In the genomic region with DNA sequence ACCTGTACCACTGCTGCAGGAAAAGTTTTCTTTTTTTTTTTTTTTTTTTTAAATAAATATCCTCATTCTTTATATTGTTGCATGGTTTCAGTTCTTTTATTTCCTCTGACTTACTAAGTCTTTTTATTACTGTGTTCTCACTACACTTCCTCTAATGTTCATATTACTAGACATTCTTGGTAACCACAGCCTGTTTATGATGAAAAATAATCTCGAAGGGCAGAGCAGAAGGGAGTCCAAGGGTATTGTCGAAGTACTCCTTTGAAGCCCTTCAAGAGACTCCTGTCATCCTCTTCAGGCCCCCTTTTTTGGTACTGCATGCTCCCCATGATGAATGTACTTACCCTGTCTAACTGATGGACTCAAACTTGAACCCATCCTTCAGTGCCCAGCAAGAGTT, we compare ENCODE assay signal across 1 cellular context.
TF ChIP-seq lines count a peak whose summit lies in the region.

No MANE protein-coding gene starts in this region.

TF ChIP-seq in IMR-90, 13 proteins besides CTCF, POLR2A, EP300 and RAD21 (continued from another document):
- TF ChIP-seq, protein P1, sequence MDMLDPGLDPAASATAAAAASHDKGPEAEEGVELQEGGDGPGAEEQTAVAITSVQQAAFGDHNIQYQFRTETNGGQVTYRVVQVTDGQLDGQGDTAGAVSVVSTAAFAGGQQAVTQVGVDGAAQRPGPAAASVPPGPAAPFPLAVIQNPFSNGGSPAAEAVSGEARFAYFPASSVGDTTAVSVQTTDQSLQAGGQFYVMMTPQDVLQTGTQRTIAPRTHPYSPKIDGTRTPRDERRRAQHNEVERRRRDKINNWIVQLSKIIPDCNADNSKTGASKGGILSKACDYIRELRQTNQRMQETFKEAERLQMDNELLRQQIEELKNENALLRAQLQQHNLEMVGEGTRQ (IDR thresholded peaks at IDR 0.05; ENCODE audit: low read depth, low read length): no peak
- TF ChIP-seq BHLHE40 (IDR thresholded peaks at IDR 0.05; ENCODE audit: low read depth, low read length) (no peak), RCOR1 (IDR thresholded peaks at IDR 0.05; ENCODE audit: insufficient replicate concordance, low read length) (no peak), SMC3 (IDR thresholded peaks at IDR 0.05; ENCODE audit: low read depth, low read length) (no peak), MXI1 (IDR thresholded peaks at IDR 0.05; ENCODE audit: borderline replicate concordance, low read depth, low read length) (no peak), NFE2L2 (IDR thresholded peaks at IDR 0.05; ENCODE audit: low read depth, low read length) (no peak), CEBPB (IDR thresholded peaks at IDR 0.05; ENCODE audit: low read depth, low read length) (no peak), CHD1 (IDR thresholded peaks at IDR 0.05; ENCODE audit: low read depth, low read length) (no peak), RFX5 (IDR thresholded peaks at IDR 0.05; ENCODE audit: low read depth, low read length) (no peak), MAZ (IDR thresholded peaks at IDR 0.05; ENCODE audit: borderline replicate concordance, low read depth, low read length) (no peak)
